Comparison of ENCODE assay signal across 8 cellular contexts in genomic region chr2:7427293-7428060, GRCh38.
DNase-seq lines count a peak whose midpoint lies in the region; ATAC-seq and TF ChIP-seq lines count a peak whose summit lies in the region.

No MANE protein-coding gene starts in this region.

- H3K4me3 ChIP-seq in DOHH2 (ENCODE audit: low read length) (peak overlapping the region; percentile 40), adipocyte (ENCODE audit: low read length) (no peak overlapping the region), right atrium auricular region (no peak overlapping the region), skeletal muscle cell (ENCODE audit: low read depth, low read length) (no peak overlapping the region)

- H3K9me2 ChIP-seq in DOHH2 (replicated peaks; ENCODE audit: control insufficient read depth, low read length) = no peaks in the 10 kb centered on the region

- H3F3A ChIP-seq in DOHH2 (ENCODE audit: control insufficient read depth, insufficient read depth) = peaks cover 5% of the 10 kb centered on the region; the same call in 1 of the 2 replicates

- no peak overlapping the region for H3K9ac ChIP-seq in adipocyte (ENCODE audit: low read length)

- H3K9me3 ChIP-seq in DOHH2 (ENCODE audit: control insufficient read depth, insufficient read depth, low read length) (no peaks in the 10 kb centered on the region; the same call in none of the 2 replicates), adipocyte (ENCODE audit: control insufficient read depth, low read length) (no peaks in the 10 kb centered on the region), right atrium auricular region (no peaks in the 10 kb centered on the region)

- H3K27me3 ChIP-seq in DOHH2 (ENCODE audit: control insufficient read depth, low read length) = no peaks in the 10 kb centered on the region
- H3K27me3 ChIP-seq in adipocyte (replicated peaks; ENCODE audit: control insufficient read depth, insufficient read depth, low read length) = peaks cover 7% of the 10 kb centered on the region
- H3K27me3 ChIP-seq in right atrium auricular region = no peaks in the 10 kb centered on the region

- DNase-seq in HT1080 (ENCODE audit: low read depth) = peak; percentile 34
- peak; percentile 70 for DNase-seq in NCI-H748 treated with DMSO at 0.1 percent for 48 hours (lab: John Stamatoyannopoulos, UW)
- DNase-seq in adipocyte (ENCODE audit: low read depth) = peak; percentile 93
- no peak for DNase-seq in right atrium auricular region (ENCODE audit: low spot score)
- DNase-seq in skeletal muscle cell (ENCODE audit: low read depth) = peak; percentile 11
- DNase-seq in T1000 (lab: John Stamatoyannopoulos, UW) = no peak

- no peaks in the 10 kb centered on the region; the same call in 1 of the 2 replicates for H3K36me3 ChIP-seq in DOHH2 (ENCODE audit: control insufficient read depth, low read length)
- H3K36me3 ChIP-seq in adipocyte (ENCODE audit: control insufficient read depth, insufficient read depth, low read length, severe bottlenecking) = no peaks in the 10 kb centered on the region
- H3K36me3 ChIP-seq in right atrium auricular region = no peaks in the 10 kb centered on the region

- no peaks in the 10 kb centered on the region for H4K20me1 ChIP-seq in DOHH2 (ENCODE audit: control insufficient read depth, insufficient read depth, low read depth, low read length)

- no peak for ATAC-seq in HG03045 (IDR thresholded peaks at IDR 0.05; ENCODE audit: unreplicated experiment)

- H3K27ac ChIP-seq in DOHH2 (ENCODE audit: low read depth, low read length) (peak overlapping the region; percentile 75), right atrium auricular region (no peak overlapping the region)

- H3K4me2 ChIP-seq in DOHH2 (ENCODE audit: low read length) = peak overlapping the region; percentile 53

- H3K79me2 ChIP-seq in DOHH2 (ENCODE audit: control insufficient read depth, low read length) = no peaks in the 10 kb centered on the region

- H3K4me1 ChIP-seq in DOHH2 (ENCODE audit: control insufficient read depth, low read length) (peaks cover 44% of the 10 kb centered on the region), adipocyte (ENCODE audit: control insufficient read depth, insufficient read depth, low read length) (peaks cover 10% of the 10 kb centered on the region), right atrium auricular region (peaks cover 0 to 10% of the 10 kb centered on the region in 2 donors)

- TF ChIP-seq CTCF in DOHH2 (IDR thresholded peaks at IDR 0.05; ENCODE audit: low read depth, low read length, poor library complexity, severe bottlenecking) (peak; percentile 67), right atrium auricular region (IDR thresholded peaks at IDR 0.05) (peak; percentile 50 to 78)

Comparison
In these comparisons a context has a peak if more than half of its experiments do, and no peak if none do; other contexts are left out.
1. DNase-seq: peak in HT1080 (single experiment), NCI-H748 treated with DMSO at 0.1 percent for 48 hours (single experiment), adipocyte (single experiment) and skeletal muscle cell (single experiment); none in right atrium auricular region (single experiment) and T1000 (single experiment).